ENCODE assay signal across 8 cellular contexts in genomic region chr1:226034482-226034881, GRCh38. TPM values are rescaled to one million over a fixed set of nuclear protein-coding genes. Genes with fewer than 3 reads are reported as not detected.
DNase-seq lines count a peak whose midpoint lies in the region; ATAC-seq and TF ChIP-seq lines count a peak whose summit lies in the region.

No MANE protein-coding gene starts in this region.

- H3K36me3 ChIP-seq in PC-3 (ENCODE audit: low read depth, low read length) (no peaks in the 10 kb centered on the region), mucosa of rectum (ENCODE audit: control insufficient read depth in 2 of 2, insufficient read depth in 2 of 2, low read length in 2 of 2) (no peaks in the 10 kb centered on the region)

- no peaks in the 10 kb centered on the region for H3F3A ChIP-seq in PC-3 (ENCODE audit: low read length, unreplicated experiment)

- H3K4me2 ChIP-seq in PC-3 (ENCODE audit: low read length), result peak overlapping the region; percentile 34

- H3K27ac ChIP-seq in PC-3 (ENCODE audit: low read length) (peak overlapping the region; percentile 30), mucosa of rectum (ENCODE audit: low read depth in 2 of 2, low read length in 2 of 2) (peak overlapping the region; percentile 78 to 88)

- no peaks in the 10 kb centered on the region for H3K79me2 ChIP-seq in PC-3 (ENCODE audit: low read length)

- DNase-seq in AG09319 (ENCODE audit: extremely low read depth, low read depth) (peak; percentile 91), PC-3 (peak; percentile 81), epidermal melanocyte (ENCODE audit: insufficient read length, low spot score) (peak; percentile 68), NCI-H524 treated with DMSO at 0.1 percent for 48 hours (lab: John Stamatoyannopoulos, UW) (no peak)
- DNase-seq in stimulated activated naive CD4-positive, alpha-beta T cell (lab: John Stamatoyannopoulos, UW), result no peak
- DNase-seq in activated T-cell treated with anti-CD3 and anti-CD28 coated beads, Interleukin-2, amount 50 U/mL, for 1 hour, result no peak

- CTCF ChIA-PET in PC-3 (lab: Charles Lee), result interaction anchor here (0.6 to 1.1 kb wide), 2 partner anchors 30 to 380 kb away, joined by 3 to 4 read pairs; no protein-coding TSS in a partner anchor

- H3K4me3 ChIP-seq in PC-3 (ENCODE audit: low read length) (no peak overlapping the region), mucosa of rectum (ENCODE audit: low read length in 2 of 2) (no peak overlapping the region)

- POLR2A ChIA-PET in PC-3 (lab: Charles Lee; ENCODE audit: unreplicated experiment), result interaction anchor here (0.6 to 1.0 kb wide), 3 partner anchors 27 to 334 kb away, joined by 3 to 4 read pairs (median 3); no protein-coding TSS in a partner anchor

- no peaks in the 10 kb centered on the region for H3K27me3 ChIP-seq in PC-3 (ENCODE audit: low read length)
- H3K27me3 ChIP-seq in mucosa of rectum (ENCODE audit: control insufficient read depth in 2 of 2, insufficient read depth in 2 of 2, low read length in 2 of 2), result no peaks in the 10 kb centered on the region

- peak overlapping the region; percentile 79 for H2AFZ ChIP-seq in PC-3 (ENCODE audit: low read length)

- H3K4me1 ChIP-seq in PC-3 (ENCODE audit: insufficient read depth, low read length) (peaks cover 9% of the 10 kb centered on the region; the same call in 1 of the 2 replicates), mucosa of rectum (ENCODE audit: control insufficient read depth in 2 of 2, insufficient read depth in 2 of 2, low read length in 2 of 2) (peaks cover 17 to 24% of the 10 kb centered on the region in 2 donors)

- H3K9me3 ChIP-seq in PC-3 (ENCODE audit: low read length) (no peaks in the 10 kb centered on the region), mucosa of rectum (ENCODE audit: control insufficient read depth in 2 of 2, low read length in 2 of 2) (no peaks in the 10 kb centered on the region)

- TF ChIP-seq CTCF in AG09319 (IDR thresholded peaks at IDR 0.05; ENCODE audit: low read depth, low read length), result no peak
- TF ChIP-seq CTCF in PC-3 (conservative IDR thresholded peaks at IDR 0.05; ENCODE audit: low read depth, low read length), result no peak

- H4K20me1 ChIP-seq in PC-3 (ENCODE audit: low read length), result no peaks in the 10 kb centered on the region

- H3K9me2 ChIP-seq in PC-3 (replicated peaks; ENCODE audit: low read length), result no peaks in the 10 kb centered on the region

- H3K9ac ChIP-seq in PC-3 (ENCODE audit: low read length) (no peak overlapping the region), mucosa of rectum (ENCODE audit: low read depth in 1 of 2, low read length in 2 of 2) (peak overlapping the region; percentile 12 to 58)

- no TSS peak for BruUV-seq in PC-3 (replicated peaks; lab: Mats Ljungman, UMichigan)

- intact Hi-C loops in PC-3 (cut with micrococcal nuclease), result no loop called here

- ATAC-seq in PC-3 (peak; percentile 99), GM19397 (IDR thresholded peaks at IDR 0.05; ENCODE audit: unreplicated experiment) (no peak)

RNA-seq across cellular contexts. Expression of gene H3-3A, which starts 28.0 kb away (rescaled TPM):
- 196 and 273 TPM in 2 replicates for total RNA-seq in PC-3 (2014; rRNA removed)

RNA-seq across cellular contexts. Expression of gene SDE2, which starts 35.3 kb away (rescaled TPM):
- 26.1 and 30.2 TPM in 2 replicates for total RNA-seq in PC-3 (2014; rRNA removed)

Comparison
In these comparisons a context has a peak if more than half of its experiments do, and no peak if none do; other contexts are left out.
1. DNase-seq: peak in AG09319 (single experiment), PC-3 (single experiment) and epidermal melanocyte (single experiment); none in stimulated activated naive CD4-positive, alpha-beta T cell (0 of 6), NCI-H524 treated with DMSO at 0.1 percent for 48 hours (single experiment) and activated T-cell treated with anti-CD3 and anti-CD28 coated beads, Interleukin-2, amount 50 U/mL, for 1 hour (single experiment).